9 cellular contexts compared by ENCODE assay signal in the genomic region with DNA sequence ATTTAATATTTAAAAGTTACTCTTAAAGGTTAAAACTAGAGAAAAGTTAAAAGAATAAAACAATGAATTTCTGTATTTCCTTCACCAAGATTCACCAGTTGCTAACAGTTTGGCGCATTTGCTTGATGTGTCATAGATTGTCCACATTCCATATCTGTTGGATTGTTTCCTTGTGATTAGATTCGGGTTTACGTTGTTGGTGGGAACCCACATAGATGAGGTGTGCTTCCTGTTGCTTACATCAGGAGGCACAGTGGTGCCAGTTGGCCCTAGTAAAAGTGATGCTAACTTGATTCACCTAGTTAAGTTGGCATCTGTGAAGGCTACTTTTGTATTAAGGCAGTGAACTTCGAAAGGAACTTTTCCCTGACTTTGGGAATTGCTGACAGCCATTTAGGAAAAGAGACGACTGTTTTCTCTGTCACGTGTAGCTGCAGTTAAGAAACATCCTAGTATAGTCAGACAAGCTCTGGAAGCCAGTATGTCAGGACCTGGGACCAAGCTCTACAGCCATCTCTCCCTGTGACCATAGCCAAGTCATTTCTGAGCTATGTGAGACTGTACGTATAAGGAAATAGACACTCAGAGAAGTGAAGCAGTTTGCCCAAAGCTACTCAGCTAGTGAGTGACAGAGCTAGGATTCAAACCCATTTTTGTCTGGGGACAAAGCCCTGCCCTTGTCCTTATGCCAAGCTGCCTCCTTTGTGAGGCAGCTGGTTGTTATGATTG. TPM values are rescaled to one million over a fixed set of nuclear protein-coding genes. Genes with fewer than 3 reads are reported as not detected.
A peak's percentile ranks its signal among the peaks of the same experiment; 100 is the strongest.
DNase-seq lines count a peak whose midpoint lies in the region; ATAC-seq, FAIRE-seq and TF ChIP-seq lines count a peak whose summit lies in the region.
"Had no signal": no experiment of that assay in that cellular context is flagged by ENCODE, and none has a peak within 500 bp of the region (broad histone marks: within the 10 kb centered on the region; RNA-seq: fewer than 3 reads in every experiment).

No MANE protein-coding gene starts in this region.

- H3K9ac ChIP-seq in HCT116 (ENCODE audit: low read length) (peak overlapping the region; percentile 42), smooth muscle cell (ENCODE audit: low read depth) (no peak overlapping the region)

- H3K4me2 ChIP-seq in HCT116 (ENCODE audit: low read length): peak overlapping the region; percentile 68
- H3K4me2 ChIP-seq in smooth muscle cell: no peak overlapping the region

- peak in 1 of 3 experiments; percentile 33; a peak in 1 of 6 replicates for TF ChIP-seq CTCF in HCT116 (IDR thresholded peaks at IDR 0.05 in 2 of 3, conservative IDR thresholded peaks at IDR 0.05 in 1 of 3; ENCODE audit: borderline replicate concordance in 1 of 3, insufficient read depth in 1 of 3, low read depth in 2 of 3, low read length in 2 of 3)
- no peak for TF ChIP-seq CTCF in fibroblast of mammary gland (conservative IDR thresholded peaks at IDR 0.05; ENCODE audit: control insufficient read depth, insufficient read depth, low read depth, low read length)
- no peak for TF ChIP-seq CTCF in smooth muscle cell (IDR thresholded peaks at IDR 0.05; ENCODE audit: borderline replicate concordance, insufficient read depth, poor library complexity, severe bottlenecking)
- TF ChIP-seq CTCF in D721Med (IDR thresholded peaks at IDR 0.05; ENCODE audit: insufficient read depth, missing control alignments): no peak
- TF ChIP-seq CTCF in GM10248 (IDR thresholded peaks at IDR 0.05; ENCODE audit: control extremely low read depth, extremely low read depth, low read depth, missing control alignments): no peak

- TF ChIP-seq RAD21 in HCT116 (IDR thresholded peaks at IDR 0.05; ENCODE audit: low read depth): no peak

- DNase-seq in HCT116 (ENCODE audit: low read depth, low spot score) (peak; percentile 70), T-helper 17 cell (no peak), fibroblast of mammary gland (ENCODE audit: low read depth) (peak; percentile 87), smooth muscle cell (lab: John Stamatoyannopoulos, UW; ENCODE audit: unreplicated experiment) (no peak), D721Med (ENCODE audit: insufficient read length, low spot score) (no peak), right cardiac atrium (no peak), GM10248 (ENCODE audit: extremely low spot score) (no peak)
- DNase-seq: stimulated activated CD4-positive, alpha-beta T cell treated with anti-CD3 and anti-CD28 coated beads, Interleukin-2, amount 100 ng/mL, for 48 hours had no signal

- no peaks in the 10 kb centered on the region for H3K27me3 Mint-ChIP-seq in T-helper 17 cell

- no peaks in the 10 kb centered on the region for H3K9me3 ChIP-seq in HCT116 (ENCODE audit: control insufficient read depth in 1 of 2, insufficient read depth in 1 of 2, low read depth in 1 of 2, low read length in 2 of 2)
- no peaks in the 10 kb centered on the region for H3K9me3 ChIP-seq in T-helper 17 cell (ENCODE audit: control insufficient read depth, low read length, poor library complexity, severe bottlenecking)
- no peaks in the 10 kb centered on the region for H3K9me3 ChIP-seq in smooth muscle cell (replicated peaks; ENCODE audit: low read depth)
- no peaks in the 10 kb centered on the region for H3K9me3 ChIP-seq in right cardiac atrium (ENCODE audit: control insufficient read depth, low read length)

- H3K36me3 ChIP-seq in HCT116 (ENCODE audit: control insufficient read depth in 1 of 2, insufficient read depth in 2 of 2, low read length in 2 of 2) (no peaks in the 10 kb centered on the region), smooth muscle cell (ENCODE audit: low read depth) (no peaks in the 10 kb centered on the region)

- peaks cover 14% of the 10 kb centered on the region; the same call in 1 of the 2 replicates for H3K79me2 ChIP-seq in HCT116 (ENCODE audit: insufficient read depth, low read length)
- peaks cover 18% of the 10 kb centered on the region for H3K79me2 ChIP-seq in smooth muscle cell (ENCODE audit: low read depth)

- H3K4me3 Mint-ChIP-seq in T-helper 17 cell: no peak overlapping the region

- peaks cover 38% of the 10 kb centered on the region for H3K4me1 Mint-ChIP-seq in T-helper 17 cell

- no peak for FAIRE-seq in D721Med (lab: Jason Lieb, UNC)

- peaks cover 41 to 87% of the 10 kb centered on the region in 2 experiments for H3K4me1 ChIP-seq in HCT116 (ENCODE audit: control insufficient read depth in 1 of 2, insufficient read depth in 2 of 2, low read length in 2 of 2)
- H3K4me1 ChIP-seq in smooth muscle cell (ENCODE audit: low read depth): no peaks in the 10 kb centered on the region
- peaks cover 14% of the 10 kb centered on the region for H3K4me1 ChIP-seq in right cardiac atrium (ENCODE audit: control insufficient read depth, insufficient read depth, low read length)

- peak overlapping the region in 1 of 2 experiments; percentile 17; a peak in 2 of 4 replicates for H3K4me3 ChIP-seq in HCT116 (replicated peaks in 1 of 2; ENCODE audit: low read depth in 1 of 2, low read length in 2 of 2)
- no peak overlapping the region for H3K4me3 ChIP-seq in fibroblast of mammary gland (ENCODE audit: control insufficient read depth, low read depth, low read length)
- H3K4me3 ChIP-seq in smooth muscle cell: no peak overlapping the region
- no peak overlapping the region for H3K4me3 ChIP-seq in right cardiac atrium (ENCODE audit: low read length)

- ATAC-seq in HCT116: peak; percentile 71
- peak; percentile 72 for ATAC-seq in T-helper 17 cell
- no peak for ATAC-seq in right cardiac atrium
- no peak for ATAC-seq in GM18861 (IDR thresholded peaks at IDR 0.05; ENCODE audit: unreplicated experiment)

- H3F3A ChIP-seq in smooth muscle cell (ENCODE audit: low read depth): no peaks in the 10 kb centered on the region

- TF ChIP-seq POLR2A in HCT116 (IDR thresholded peaks at IDR 0.05; ENCODE audit: borderline replicate concordance, extremely low read depth, insufficient read depth, insufficient read length): no peak

- H3K27ac Mint-ChIP-seq in T-helper 17 cell: peak overlapping the region; percentile 90

- CTCF ChIA-PET in HCT116 (lab: Charles Lee): interaction anchor here (1.1 to 2.4 kb wide), 4 partner anchors 9 to 58 kb away, joined by 4 to 7 read pairs (median 5); a partner anchor contains a TSS
- CTCF ChIA-PET in GM10248 (lab: Yijun Ruan, JAX): interaction anchor here (0.6 to 2.3 kb wide), 6 partner anchors 11 to 49 kb away, joined by 3 to 7 read pairs (median 4); a partner anchor contains a TSS

- POLR2A ChIA-PET in HCT116 (lab: Charles Lee) (interaction anchor here (0.8 kb wide), 1 partner anchor 23 kb away, joined by 4 read pairs; no protein-coding TSS in a partner anchor), GM10248 (lab: Yijun Ruan, JAX) (interaction anchor here (0.7 kb wide), 1 partner anchor 17 kb away, joined by 3 read pairs; no protein-coding TSS in a partner anchor)

- H3K27me3 ChIP-seq in HCT116 (ENCODE audit: insufficient read depth, low read length) (no peaks in the 10 kb centered on the region), smooth muscle cell (ENCODE audit: low read depth) (no peaks in the 10 kb centered on the region), right cardiac atrium (ENCODE audit: control insufficient read depth, insufficient read depth) (no peaks in the 10 kb centered on the region)

- H3K36me3 Mint-ChIP-seq in T-helper 17 cell (ENCODE audit: low read depth): no peaks in the 10 kb centered on the region

- H4K20me1 ChIP-seq in HCT116 (ENCODE audit: insufficient read depth) (no peaks in the 10 kb centered on the region), smooth muscle cell (ENCODE audit: low read depth) (peaks cover 44% of the 10 kb centered on the region)

- no peaks in the 10 kb centered on the region for H3K9me2 ChIP-seq in HCT116 (ENCODE audit: insufficient read depth)

- H3K27ac ChIP-seq in HCT116 (ENCODE audit: low read depth, low read length) (peak overlapping the region; percentile 42), smooth muscle cell (ENCODE audit: low read depth) (peak overlapping the region; percentile 62), right cardiac atrium (ENCODE audit: low read length) (no peak overlapping the region)

- 74% methylated on average over 7 of the region's 7 CpGs for WGBS in smooth muscle cell (ENCODE audit: low lambda C conversion rate)
- WGBS in right cardiac atrium: 59% methylated on average over 7 of the region's 7 CpGs

- no TSS peak for BruUV-seq in HCT116 (replicated peaks; lab: Mats Ljungman, UMichigan)

- H2AFZ ChIP-seq in HCT116 (ENCODE audit: low read depth, low read length, poor library complexity, severe bottlenecking) (no peak overlapping the region), smooth muscle cell (ENCODE audit: low read depth) (no peak overlapping the region)

- intact Hi-C loops in HCT116 (cut with micrococcal nuclease): no loop called here
- intact Hi-C loops in right cardiac atrium (cut with DNase I): no loop called here

- RAD21 ChIA-PET in HCT116 (lab: Charles Lee; ENCODE audit: low non-redundant PET in 1 of 2, low total read pairs in 2 of 2, uncharacterized antibody in 2 of 2, unreplicated experiment in 2 of 2): no interaction called here

TF ChIP-seq in HCT116, 20 proteins besides CTCF, POLR2A, EP300 and RAD21 (continues in another document):
- TF ChIP-seq JUND (IDR thresholded peaks at IDR 0.05) (peak; percentile 68), YY1 (IDR thresholded peaks at IDR 0.05; ENCODE audit: extremely low read depth, insufficient replicate concordance, low read depth, low read length) (no peak), FOSL1 (IDR thresholded peaks at IDR 0.05; ENCODE audit: low read depth) (peak; percentile 51; the same call in 1 of the 2 replicates), SP1 (IDR thresholded peaks at IDR 0.05; ENCODE audit: low read depth) (peak; percentile 70), ZNF274 (IDR thresholded peaks at IDR 0.05; ENCODE audit: low read depth, low read length) (no peak)
- TF ChIP-seq, protein P1, sequence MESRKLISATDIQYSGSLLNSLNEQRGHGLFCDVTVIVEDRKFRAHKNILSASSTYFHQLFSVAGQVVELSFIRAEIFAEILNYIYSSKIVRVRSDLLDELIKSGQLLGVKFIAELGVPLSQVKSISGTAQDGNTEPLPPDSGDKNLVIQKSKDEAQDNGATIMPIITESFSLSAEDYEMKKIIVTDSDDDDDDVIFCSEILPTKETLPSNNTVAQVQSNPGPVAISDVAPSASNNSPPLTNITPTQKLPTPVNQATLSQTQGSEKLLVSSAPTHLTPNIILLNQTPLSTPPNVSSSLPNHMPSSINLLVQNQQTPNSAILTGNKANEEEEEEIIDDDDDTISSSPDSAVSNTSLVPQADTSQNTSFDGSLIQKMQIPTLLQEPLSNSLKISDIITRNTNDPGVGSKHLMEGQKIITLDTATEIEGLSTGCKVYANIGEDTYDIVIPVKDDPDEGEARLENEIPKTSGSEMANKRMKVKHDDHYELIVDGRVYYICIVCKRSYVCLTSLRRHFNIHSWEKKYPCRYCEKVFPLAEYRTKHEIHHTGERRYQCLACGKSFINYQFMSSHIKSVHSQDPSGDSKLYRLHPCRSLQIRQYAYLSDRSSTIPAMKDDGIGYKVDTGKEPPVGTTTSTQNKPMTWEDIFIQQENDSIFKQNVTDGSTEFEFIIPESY (IDR thresholded peaks at IDR 0.05; ENCODE audit: extremely low read depth, insufficient replicate concordance, low read length): no peak

RNA-seq across cellular contexts. Expression of a gene that starts 49.0 kb away (rescaled TPM):
- total RNA-seq in HCT116 (2021; ENCODE audit: unreplicated experiment) (38.4 TPM), T-helper 17 cell (10 to 100 TPM; 25.0 to 29.9 TPM), smooth muscle cell (8.2 and 10.6 TPM in 2 replicates), right cardiac atrium (10 to 100 TPM; 20.5 to 22.6 (median 21.3) TPM)
- polyA plus RNA-seq in HCT116 (2012): 49.8 and 55.1 TPM in 2 replicates
- polyA plus RNA-seq in smooth muscle cell (25.7 and 31.1 TPM in 2 replicates), right cardiac atrium (21.2 TPM)

Comparison
In these comparisons a context has a peak if more than half of its experiments do, and no peak if none do; other contexts are left out.
1. ATAC-seq: peak in HCT116 (single experiment) and T-helper 17 cell (single experiment); none in right cardiac atrium (0 of 2) and GM18861 (single experiment).
2. DNase-seq: peak in HCT116 (single experiment) and fibroblast of mammary gland (single experiment); none in T-helper 17 cell (0 of 3), smooth muscle cell (single experiment), D721Med (single experiment), right cardiac atrium (0 of 3) and GM10248 (single experiment).